Comparison of ENCODE assay signal across 24 cellular contexts in the genomic region with DNA sequence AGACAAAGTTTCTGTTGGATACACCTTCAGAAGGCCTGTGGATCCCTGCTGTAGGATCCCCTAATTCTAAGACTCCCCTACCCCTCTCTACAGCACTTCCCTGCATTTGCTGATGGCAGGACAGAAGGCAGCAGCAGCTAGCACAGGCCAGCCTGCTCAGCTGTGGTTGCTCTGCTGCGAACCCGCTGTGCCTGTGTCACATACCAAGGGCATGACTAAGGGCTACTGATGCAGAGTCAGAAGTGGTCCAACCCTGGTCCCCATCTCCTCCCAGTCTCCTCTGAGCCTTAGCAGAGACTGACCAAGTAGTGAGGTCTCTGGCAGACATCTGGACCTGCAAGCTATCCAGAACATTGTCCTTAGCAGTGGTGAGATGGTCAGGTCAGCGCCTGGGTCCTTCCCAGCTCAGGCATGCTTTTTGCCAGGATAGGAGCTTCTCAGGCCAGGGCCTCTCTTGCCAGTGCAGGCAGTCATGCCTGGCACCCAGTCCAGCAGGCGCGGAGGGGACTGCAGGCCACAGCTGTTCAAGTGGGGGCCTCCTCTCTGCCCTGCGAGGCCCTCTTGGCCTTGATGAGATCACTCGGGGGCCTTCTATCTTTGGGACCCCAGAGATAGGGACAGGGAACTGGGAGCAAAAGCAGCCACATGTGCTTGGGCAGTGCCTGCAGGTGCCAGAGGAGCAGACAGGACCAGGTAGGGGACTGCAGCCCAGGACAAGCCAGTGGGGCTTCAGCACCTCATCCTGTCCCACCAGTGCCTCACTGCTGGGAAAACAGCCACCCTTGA.
DNase-seq lines count a peak whose midpoint lies in the region; ATAC-seq and TF ChIP-seq lines count a peak whose summit lies in the region.
"Had no signal": no experiment of that assay in that cellular context is flagged by ENCODE, and none has a peak within 500 bp of the region (broad histone marks: within the 10 kb centered on the region; RNA-seq: fewer than 3 reads in every experiment).

No MANE protein-coding gene starts in this region.

- DNase-seq in H4 (ENCODE audit: low spot score) = peak; percentile 7
- peak; percentile 73 for DNase-seq in MG63
- DNase-seq in heart left ventricle = peak in 1 of 5 donors; percentile 58
- peak; percentile 62 for DNase-seq in spleen
- DNase-seq in NCI-H345 treated with DMSO at 0.1 percent for 48 hours (lab: John Stamatoyannopoulos, UW; ENCODE audit: unreplicated experiment) = no peak
- DNase-seq in activated CD4-positive, alpha-beta T cell treated with anti-CD3 and anti-CD28 coated beads for 48 hours = no peak
- no peak for DNase-seq in NCI-H128 (lab: John Stamatoyannopoulos, UW; ENCODE audit: unreplicated experiment)
- DNase-seq: activated B cell treated with CpG ODN at 0.5 μM for 24 hours; activated CD4-positive, alpha-beta memory T cell treated with anti-CD3 and anti-CD28 coated beads, Interleukin-2, amount 10 ng/mL, durations not matched to agents 7 days and 5 days; activated gamma-delta T cell; CD8-positive, alpha-beta memory T cell; cortex of kidney; DMS79 treated with DMSO at 0.1 percent for 48 hours; immature natural killer cell; lower lobe of right lung; NCI-H1092 treated with DMSO at 0.1 percent for 48 hours; NCI-H2029; NCI-H226; stimulated activated CD4-positive, alpha-beta T cell treated with anti-CD3 and anti-CD28 coated beads, Interleukin-2, amount 100 ng/mL, for 48 hours; stimulated activated naive CD4-positive, alpha-beta T cell treated with Interleukin-2 at 50 U/mL for 16 hours; tibial artery had no signal

- peak; percentile 45 to 64 (median 53) for ATAC-seq in heart left ventricle
- ATAC-seq in HG02884 (IDR thresholded peaks at IDR 0.05; ENCODE audit: unreplicated experiment) = no peak

- TF ChIP-seq CTCF in heart left ventricle (IDR thresholded peaks at IDR 0.05) (no peak), spleen (IDR thresholded peaks at IDR 0.05 in 8 of 11, conservative IDR thresholded peaks at IDR 0.05 in 3 of 11) (no peak)

- TF ChIP-seq POLR2A in heart left ventricle (IDR thresholded peaks at IDR 0.05) (no peak), spleen (IDR thresholded peaks at IDR 0.05) (no peak)

- no peaks in the 10 kb centered on the region for H3K27me3 ChIP-seq in MG63
- H3K27me3 ChIP-seq in heart left ventricle = no peaks in the 10 kb centered on the region
- H3K27me3 ChIP-seq in spleen (replicated peaks in 1 of 7) = no peaks in the 10 kb centered on the region
- H3K27me3 ChIP-seq: neutrophil, tibial artery had no signal

- intact Hi-C loops in heart left ventricle (cut with DNase I) (no loop called here), spleen (cut with DNase I; ENCODE audit: low total_unique reads) (no loop called here)

- peaks cover 0 to 30% (median 18%) of the 10 kb centered on the region in 12 donors for H3K4me1 ChIP-seq in heart left ventricle
- H3K4me1 ChIP-seq in spleen = no peaks in the 10 kb centered on the region
- H3K4me1 ChIP-seq: lower lobe of right lung, tibial artery had no signal

- no peaks in the 10 kb centered on the region for H3K9me3 ChIP-seq in MG63
- H3K9me3 ChIP-seq in heart left ventricle = peaks cover 0 to 3% (median 0%) of the 10 kb centered on the region in 12 donors
- peaks cover 0 to 38% (median 9%) of the 10 kb centered on the region in 8 donors for H3K9me3 ChIP-seq in spleen
- H3K9me3 ChIP-seq: lower lobe of right lung, neutrophil, tibial artery had no signal

- H3K36me3 ChIP-seq in MG63 = no peaks in the 10 kb centered on the region
- no peaks in the 10 kb centered on the region for H3K36me3 ChIP-seq in heart left ventricle
- no peaks in the 10 kb centered on the region for H3K36me3 ChIP-seq in spleen
- H3K36me3 ChIP-seq: lower lobe of right lung, neutrophil, tibial artery had no signal

- H3K4me3 ChIP-seq in MG63 (no peak overlapping the region), heart left ventricle (no peak overlapping the region), spleen (no peak overlapping the region)
- H3K4me3 ChIP-seq: lower lobe of right lung, smooth muscle cell, tibial artery had no signal

- 50 to 80% (median 62%) methylated on average over 2 to 7 of the region's 7 CpGs for WGBS in heart left ventricle, 4 donors
- 79 to 91% (median 87%) methylated on average over 3 to 7 of the region's 7 CpGs for WGBS in spleen, 5 donors

- peak overlapping the region in 2 of 12 donors; percentile 31 to 50 for H3K27ac ChIP-seq in heart left ventricle
- no peak overlapping the region for H3K27ac ChIP-seq in spleen
- H3K27ac ChIP-seq: lower lobe of right lung, neutrophil, tibial artery had no signal

Comparison
In these comparisons a context has a peak if more than half of its experiments do, and no peak if none do; other contexts are left out.
1. DNase-seq: peak in H4 (single experiment), MG63 (single experiment) and spleen (single experiment); none in NCI-H345 treated with DMSO at 0.1 percent for 48 hours (single experiment), activated CD4-positive, alpha-beta T cell treated with anti-CD3 and anti-CD28 coated beads for 48 hours (single experiment) and NCI-H128 (single experiment).